In the genomic region with DNA sequence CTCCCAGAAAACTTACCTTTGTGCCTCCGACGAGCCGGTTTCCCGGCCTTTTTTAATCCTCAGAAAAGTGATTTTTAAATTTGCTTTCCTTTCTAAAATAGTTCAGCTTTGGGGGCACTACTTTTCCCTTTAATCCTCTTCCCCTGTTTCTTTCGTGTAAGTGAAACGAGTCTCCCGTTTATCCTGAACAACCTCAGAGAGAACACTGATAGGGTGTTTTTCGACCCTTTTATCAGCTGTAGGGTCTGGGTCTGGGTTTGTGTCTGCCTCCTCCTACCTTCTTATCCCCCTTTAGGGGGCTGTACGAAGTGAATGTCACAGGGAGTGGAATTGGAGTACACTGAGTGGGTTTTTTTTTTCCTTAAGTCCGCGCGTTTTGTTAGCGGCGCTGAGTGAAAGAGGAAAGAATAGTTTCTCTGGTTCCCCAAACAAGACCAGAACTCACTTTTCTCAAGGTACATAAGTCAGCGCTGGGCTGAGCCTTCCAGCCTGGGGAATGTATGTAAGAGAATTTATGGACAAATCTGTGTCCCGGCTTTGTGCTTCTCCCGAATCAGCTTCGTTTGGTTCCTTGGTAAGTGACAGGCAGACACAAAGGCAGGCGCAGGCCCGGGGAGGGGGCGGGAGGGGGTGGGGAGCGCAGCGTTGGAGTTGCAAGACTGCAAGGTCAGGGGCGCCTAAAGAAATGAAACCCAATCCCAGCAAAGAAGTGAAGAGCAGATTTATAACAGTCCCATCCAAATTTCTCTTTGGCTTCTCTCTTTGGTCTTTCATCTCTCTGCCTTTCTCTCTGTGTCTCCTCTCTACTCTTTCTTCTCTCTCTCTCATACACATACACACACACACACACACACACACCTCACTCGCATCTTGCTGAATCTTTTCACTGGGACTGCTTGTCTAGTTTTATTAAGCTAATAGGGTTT, we compare ENCODE assay signal across 8 cellular contexts. TPM values are rescaled to one million over a fixed set of nuclear protein-coding genes. Genes with fewer than 3 reads are reported as not detected.
DNase-seq lines count a peak whose midpoint lies in the region; ATAC-seq, FAIRE-seq and TF ChIP-seq lines count a peak whose summit lies in the region.

No MANE protein-coding gene starts in this region.

- ATAC-seq in HG02884 (IDR thresholded peaks at IDR 0.05; ENCODE audit: unreplicated experiment) (no peak), GM21786 (IDR thresholded peaks at IDR 0.05; ENCODE audit: unreplicated experiment) (no peak)

- peak overlapping the region; percentile 83 for H3K9ac ChIP-seq in OCI-LY1 (ENCODE audit: low read length)

- no peaks in the 10 kb centered on the region for H4K20me1 ChIP-seq in OCI-LY1 (ENCODE audit: insufficient read depth, low read length)

- H3K27me3 Mint-ChIP-seq in activated naive CD8-positive, alpha-beta T cell: no peaks in the 10 kb centered on the region
- peaks cover 21% of the 10 kb centered on the region for H3K27me3 Mint-ChIP-seq in glutamatergic neuron (ENCODE audit: unreplicated experiment)

- no peak for DNase-seq in AG04450 (ENCODE audit: low read depth, low spot score)
- no peak for DNase-seq in GM12891 (ENCODE audit: insufficient read length, low spot score)
- DNase-seq in glutamatergic neuron: peak; percentile 40
- DNase-seq in nucleus accumbens (lab: John Stamatoyannopoulos, UW): peak in 50 of 56 donors; percentile 1 to 68 (median 33)

- TF ChIP-seq POLR2A in GM12891 (IDR thresholded peaks at IDR 0.05; ENCODE audit: low read depth, low read length): no peak

- no peaks in the 10 kb centered on the region for H3K79me2 ChIP-seq in OCI-LY1 (ENCODE audit: insufficient read depth, low read length)

- H3K27ac ChIP-seq in AG04450 (ENCODE audit: low read depth, low read length): peak overlapping the region; percentile 92
- no peak overlapping the region for H3K27ac ChIP-seq in OCI-LY1 (ENCODE audit: low read depth, low read length, poor library complexity, severe bottlenecking)

- no peaks in the 10 kb centered on the region for H3F3A ChIP-seq in OCI-LY1 (ENCODE audit: insufficient read depth, low read length)

- H3K27ac Mint-ChIP-seq in activated naive CD8-positive, alpha-beta T cell: peak overlapping the region; percentile 96
- peak overlapping the region; percentile 99 for H3K27ac Mint-ChIP-seq in glutamatergic neuron (ENCODE audit: unreplicated experiment)

- POLR2A ChIA-PET in AG04450 (lab: Yijun Ruan, JAX): interaction anchor here (0.7 kb wide), 1 partner anchor 325 kb away, joined by 4 read pairs; no protein-coding TSS in a partner anchor

- no peaks in the 10 kb centered on the region for H3K9me3 ChIP-seq in AG04450 (ENCODE audit: control insufficient read depth, insufficient read depth, low read length)
- no peaks in the 10 kb centered on the region for H3K9me3 ChIP-seq in OCI-LY1 (ENCODE audit: low read length)

- TF ChIP-seq CTCF in AG04450 (IDR thresholded peaks at IDR 0.05; ENCODE audit: low read depth, low read length) (no peak), OCI-LY1 (IDR thresholded peaks at IDR 0.05; ENCODE audit: low read length) (no peak; the same call in 1 of the 2 replicates), glutamatergic neuron (IDR thresholded peaks at IDR 0.05; ENCODE audit: partially characterized antibody, unreplicated experiment) (no peak)

- peak overlapping the region; percentile 64 for H2AFZ ChIP-seq in OCI-LY1 (ENCODE audit: low read length)

- no peaks in the 10 kb centered on the region for H3K36me3 ChIP-seq in OCI-LY1 (ENCODE audit: insufficient read depth, low read length)

- H3K27me3 ChIP-seq in AG04450 (ENCODE audit: control insufficient read depth, insufficient read depth, low read length) (no peaks in the 10 kb centered on the region), OCI-LY1 (ENCODE audit: insufficient read depth, low read length) (no peaks in the 10 kb centered on the region)

- H3K4me3 Mint-ChIP-seq in activated naive CD8-positive, alpha-beta T cell: peak overlapping the region; percentile 97
- H3K4me3 Mint-ChIP-seq in glutamatergic neuron (ENCODE audit: unreplicated experiment): peak overlapping the region; percentile 95

- H3K4me3 ChIP-seq in AG04450 (ENCODE audit: low read depth, low read length) (peak overlapping the region; percentile 95), OCI-LY1 (ENCODE audit: low read depth, low read length, poor library complexity, severe bottlenecking) (peak overlapping the region; percentile 79)

- H3K9me2 ChIP-seq in OCI-LY1 (ENCODE audit: low read depth, low read length): no peaks in the 10 kb centered on the region

- H3K9me3 Mint-ChIP-seq in activated naive CD8-positive, alpha-beta T cell (ENCODE audit: low read depth): no peaks in the 10 kb centered on the region
- H3K9me3 Mint-ChIP-seq in glutamatergic neuron (ENCODE audit: unreplicated experiment): peaks cover 4% of the 10 kb centered on the region

- FAIRE-seq in GM12891 (lab: Jason Lieb, UNC): peak; percentile 35

- H3K4me1 Mint-ChIP-seq in activated naive CD8-positive, alpha-beta T cell (ENCODE audit: low read depth): peaks cover 43% of the 10 kb centered on the region
- H3K4me1 Mint-ChIP-seq in glutamatergic neuron (ENCODE audit: low read depth, unreplicated experiment): peaks cover 9% of the 10 kb centered on the region

- CTCF ChIA-PET in AG04450 (lab: Charles Lee): interaction anchor here (0.7 to 2.4 kb wide), 3 partner anchors 206 to 327 kb away, joined by 5 to 10 read pairs (median 8); a partner anchor contains a TSS

- peaks cover 24% of the 10 kb centered on the region for H3K4me1 ChIP-seq in OCI-LY1 (ENCODE audit: insufficient read depth, low read length, severe bottlenecking)

- peak overlapping the region; percentile 97 for H3K4me2 ChIP-seq in OCI-LY1 (ENCODE audit: low read length)

- H3K36me3 Mint-ChIP-seq in activated naive CD8-positive, alpha-beta T cell: no peaks in the 10 kb centered on the region
- no peaks in the 10 kb centered on the region for H3K36me3 Mint-ChIP-seq in glutamatergic neuron (ENCODE audit: unreplicated experiment)

TF ChIP-seq in GM12891, 5 proteins besides CTCF, POLR2A, EP300 and RAD21:
- TF ChIP-seq TAF1 (IDR thresholded peaks at IDR 0.05; ENCODE audit: low read depth, low read length) (peak; percentile 61; the same call in 1 of the 2 replicates), PAX5 (IDR thresholded peaks at IDR 0.05; ENCODE audit: insufficient read depth, low read length, severe bottlenecking) (no peak), SPI1 (IDR thresholded peaks at IDR 0.05; ENCODE audit: low read depth, low read length) (no peak)

RNA-seq across cellular contexts. Expression of a gene that starts 0.8 kb away (rescaled TPM):
- polyA plus RNA-seq in AG04450 (2011; rRNA removed): 12.4 and 16.2 TPM in 2 replicates
- polyA minus RNA-seq in AG04450 (2011; rRNA and poly(A)+ RNA removed): 47.4 and 59.1 TPM in 2 replicates
- polyA plus RNA-seq in GM12891 (2012; ENCODE audit: low read depth, missing spikeins): 7.3 TPM
- total RNA-seq in glutamatergic neuron (ENCODE audit: unreplicated experiment): 37.4 TPM

Comparison
In these comparisons a context has a peak if more than half of its experiments do, and no peak if none do; other contexts are left out.
1. DNase-seq: peak in glutamatergic neuron (single experiment) and nucleus accumbens (50 of 56); none in AG04450 (single experiment) and GM12891 (single experiment).